Comparison of ENCODE assay signal across 25 cellular contexts in the genomic region with DNA sequence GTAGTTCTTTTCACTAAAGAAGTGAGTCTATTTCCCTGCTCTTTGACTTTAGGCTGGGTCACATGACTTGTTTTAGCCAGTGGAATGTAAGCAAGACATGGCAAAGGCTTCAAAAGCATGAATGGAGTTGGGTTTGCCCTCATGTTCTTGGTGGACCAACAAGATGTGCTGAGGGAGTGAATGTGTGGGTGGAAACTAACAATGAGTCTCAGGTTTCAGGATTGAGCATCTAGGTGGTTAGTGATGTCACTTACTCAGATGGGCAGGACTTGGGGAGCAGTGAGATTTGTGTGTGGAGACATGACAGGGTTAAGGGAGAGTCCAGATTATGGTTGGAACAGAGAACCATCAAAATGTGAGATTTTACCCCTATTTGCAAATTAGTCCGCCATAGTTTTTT.
A peak's percentile ranks its signal among the peaks of the same experiment; 100 is the strongest.
DNase-seq lines count a peak whose midpoint lies in the region; ATAC-seq and TF ChIP-seq lines count a peak whose summit lies in the region.
"Had no signal": no experiment of that assay in that cellular context is flagged by ENCODE, and none has a peak within 500 bp of the region (broad histone marks: within the 10 kb centered on the region; RNA-seq: fewer than 3 reads in every experiment).

No MANE protein-coding gene starts in this region.

- intact Hi-C loops in IMR-90 (cut with micrococcal nuclease): no loop called here

- no peak overlapping the region for H2BK120ac ChIP-seq in IMR-90 (ENCODE audit: low read depth, low read length)

- H2AK5ac ChIP-seq in IMR-90 (ENCODE audit: low read depth, low read length): no peak overlapping the region

- no peak overlapping the region for H3K18ac ChIP-seq in IMR-90 (ENCODE audit: low read depth, low read length)

- no peaks in the 10 kb centered on the region for H3K9me1 ChIP-seq in IMR-90 (ENCODE audit: insufficient read depth, low read length)

- CTCF ChIA-PET in IMR-90 (lab: Yijun Ruan, JAX) (no interaction called here), T-cell (lab: Charles Lee) (no interaction called here)

- no peak overlapping the region for H3K56ac ChIP-seq in IMR-90 (ENCODE audit: extremely low read depth, insufficient read depth, low read length)

- no peaks in the 10 kb centered on the region for H3K79me1 ChIP-seq in IMR-90 (ENCODE audit: low read depth in 1 of 2, low read length in 2 of 2)

- H3K27me3 ChIP-seq in IMR-90 (ENCODE audit: control insufficient read depth, insufficient read depth, low read length): no peaks in the 10 kb centered on the region
- H3K27me3 ChIP-seq: brain microvascular endothelial cell, stomach, thyroid gland, vagina had no signal

- ATAC-seq in activated T-cell treated with anti-CD3 and anti-CD28 coated beads, Interleukin-2, amount 50 U/mL, for 72 hours (replicated peaks in 1 of 2): peak; percentile 58 to 71
- no peak for ATAC-seq in activated T-cell treated with anti-CD3 and anti-CD28 coated beads, Interleukin-2, amount 50 U/mL, for 4 hours
- ATAC-seq in IMR-90 (ENCODE audit: low read depth) (no peak), T-cell (replicated peaks in 1 of 4) (no peak)

- H3K4me1 ChIP-seq in IMR-90 (ENCODE audit: control insufficient read depth, insufficient read depth, low read length): peaks cover 3% of the 10 kb centered on the region

- H3K9ac ChIP-seq in IMR-90 (ENCODE audit: low read depth, low read length): no peak overlapping the region

- in situ Hi-C loops in IMR-90 (cut with MboI; ENCODE audit: low sequenced_read_pairs): no loop called here

- no CpG with 5 or more reads among the region's 1 CpG for WGBS in IMR-90 (ENCODE audit: extremely low coverage in 2 of 2, insufficient read length in 1 of 2), 2 experiments

- H4K20me1 ChIP-seq in IMR-90 (ENCODE audit: insufficient read depth, low read length): no peaks in the 10 kb centered on the region

- TF ChIP-seq RAD21 in IMR-90 (IDR thresholded peaks at IDR 0.05; ENCODE audit: low read length): no peak

- TF ChIP-seq CTCF in GM20000 (IDR thresholded peaks at IDR 0.05; ENCODE audit: extremely low read depth, missing control alignments): no peak
- no peak for TF ChIP-seq CTCF in IMR-90 (conservative IDR thresholded peaks at IDR 0.05; ENCODE audit: low read depth, low read length)

- TF ChIP-seq POLR2A in IMR-90 (IDR thresholded peaks at IDR 0.05; ENCODE audit: low read depth, low read length): no peak

- peaks cover 1 to 7% of the 10 kb centered on the region in 2 donors for H3K9me3 Mint-ChIP-seq in activated T-cell treated with anti-CD3 and anti-CD28 coated beads, Interleukin-2, amount 50 U/mL, for 72 hours
- peaks cover 5% of the 10 kb centered on the region for H3K9me3 Mint-ChIP-seq in activated T-cell treated with anti-CD3 and anti-CD28 coated beads, Interleukin-2, amount 50 U/mL, for 4 hours
- peaks cover 5 to 19% (median 10%) of the 10 kb centered on the region in 3 donors for H3K9me3 Mint-ChIP-seq in T-cell

- DNase-seq in activated T-cell treated with anti-CD3 and anti-CD28 coated beads, Interleukin-2, amount 50 U/mL, for 72 hours: peak in 1 of 2 donors; percentile 6
- DNase-seq in activated T-cell treated with anti-CD3 and anti-CD28 coated beads, Interleukin-2, amount 50 U/mL, for 4 hours: no peak
- DNase-seq in GM20000 (ENCODE audit: low spot score) (peak; percentile 19), IMR-90 (peak; percentile 18), iris pigment epithelial cell (ENCODE audit: low read depth) (peak; percentile 31), T-cell (no peak), AML-193 (lab: John Stamatoyannopoulos, UW) (no peak), retina (no peak)
- DNase-seq: activated CD4-positive, alpha-beta memory T cell treated with anti-CD3 and anti-CD28 coated beads, Interleukin-2, amount 10 ng/mL, durations not matched to agents 7 days and 5 days; activated T-cell treated with anti-CD3 and anti-CD28 coated beads for 4 hours; amniotic stem cell; brain microvascular endothelial cell; CD4-positive, alpha-beta memory T cell; EL; kidney; naive B cell; NCI-H510A; stomach had no signal

- BruUV-seq in IMR-90 (replicated peaks; lab: Mats Ljungman, UMichigan): no TSS peak

- H2AK9ac ChIP-seq in IMR-90 (replicated peaks; ENCODE audit: low read depth, low read length, poor library complexity): no peak overlapping the region

- H3K4me1 Mint-ChIP-seq in activated T-cell treated with anti-CD3 and anti-CD28 coated beads, Interleukin-2, amount 50 U/mL, for 72 hours (ENCODE audit: low read depth): peaks cover 10% of the 10 kb centered on the region
- H3K4me1 Mint-ChIP-seq in activated T-cell treated with anti-CD3 and anti-CD28 coated beads, Interleukin-2, amount 50 U/mL, for 4 hours (ENCODE audit: low read depth): no peaks in the 10 kb centered on the region
- no peaks in the 10 kb centered on the region for H3K4me1 Mint-ChIP-seq in T-cell
- H3K4me1 Mint-ChIP-seq: activated CD4-positive, alpha-beta memory T cell treated with anti-CD3 and anti-CD28 coated beads, Interleukin-2, amount 10 ng/mL, durations not matched to agents 7 days and 5 days; CD4-positive, alpha-beta memory T cell had no signal

- H3K36me3 ChIP-seq in IMR-90 (ENCODE audit: control insufficient read depth, insufficient read depth, low read length): no peaks in the 10 kb centered on the region
- H3K36me3 ChIP-seq: brain microvascular endothelial cell, stomach, thyroid gland, vagina had no signal

- POLR2A ChIA-PET in IMR-90 (lab: Charles Lee; ENCODE audit: unreplicated experiment): no interaction called here
- POLR2A ChIA-PET in T-cell (lab: Charles Lee): no interaction called here

- H3K27ac Mint-ChIP-seq in activated T-cell treated with anti-CD3 and anti-CD28 coated beads, Interleukin-2, amount 50 U/mL, for 72 hours: no peak overlapping the region
- H3K27ac Mint-ChIP-seq in T-cell: no peak overlapping the region
- H3K27ac Mint-ChIP-seq: activated CD4-positive, alpha-beta memory T cell treated with anti-CD3 and anti-CD28 coated beads, Interleukin-2, amount 10 ng/mL, durations not matched to agents 7 days and 5 days; CD4-positive, alpha-beta memory T cell; mesothelial cell of epicardium; progenitor cell of endocrine pancreas; T-helper 1 cell treated with Interleukin-12 subunit alpha and Interleukin-12 subunit beta and Interleukin-4 antibody, amounts not matched to agents 30 μg/mL and 1 μg/mL, for 36 hours had no signal

- peak overlapping the region; percentile 36 for H2AFZ ChIP-seq in IMR-90 (replicated peaks; ENCODE audit: low read length, poor library complexity)

- H3K27me3 Mint-ChIP-seq in activated T-cell treated with anti-CD3 and anti-CD28 coated beads, Interleukin-2, amount 50 U/mL, for 72 hours (ENCODE audit: low read depth): peaks cover 12% of the 10 kb centered on the region
- H3K27me3 Mint-ChIP-seq in activated T-cell treated with anti-CD3 and anti-CD28 coated beads, Interleukin-2, amount 50 U/mL, for 4 hours (ENCODE audit: low read depth): peaks cover 5% of the 10 kb centered on the region
- peaks cover 3 to 6% of the 10 kb centered on the region in 2 donors for H3K27me3 Mint-ChIP-seq in T-cell
- H3K27me3 Mint-ChIP-seq: activated CD4-positive, alpha-beta memory T cell treated with anti-CD3 and anti-CD28 coated beads, Interleukin-2, amount 10 ng/mL, durations not matched to agents 7 days and 5 days had no signal

- no peak overlapping the region for H3K27ac ChIP-seq in IMR-90 (ENCODE audit: insufficient read depth, low read length)
- H3K27ac ChIP-seq: brain microvascular endothelial cell, epithelial cell of prostate, RWPE1, stomach, thyroid gland, vagina had no signal

- H2BK15ac ChIP-seq in IMR-90 (ENCODE audit: low read depth, low read length): no peak overlapping the region

- no peak overlapping the region for H3K4ac ChIP-seq in IMR-90 (ENCODE audit: low read depth, low read length)

- H4K8ac ChIP-seq in IMR-90 (ENCODE audit: low read depth in 2 of 2, low read length in 2 of 2): no peak overlapping the region

- no peak overlapping the region for H2BK20ac ChIP-seq in IMR-90 (ENCODE audit: low read depth, low read length)

- H3K23ac ChIP-seq in IMR-90 (ENCODE audit: low read depth, low read length): no peak overlapping the region

- no peak overlapping the region for H4K5ac ChIP-seq in IMR-90 (ENCODE audit: low read depth, low read length)

- H3K36me3 Mint-ChIP-seq in activated T-cell treated with anti-CD3 and anti-CD28 coated beads, Interleukin-2, amount 50 U/mL, for 72 hours (ENCODE audit: insufficient read depth in 2 of 2): no peaks in the 10 kb centered on the region
- H3K36me3 Mint-ChIP-seq in activated T-cell treated with anti-CD3 and anti-CD28 coated beads, Interleukin-2, amount 50 U/mL, for 4 hours (ENCODE audit: insufficient read depth): no peaks in the 10 kb centered on the region
- no peaks in the 10 kb centered on the region for H3K36me3 Mint-ChIP-seq in T-cell
- H3K36me3 Mint-ChIP-seq: CD4-positive, alpha-beta memory T cell; mesothelial cell of epicardium had no signal

- H3K4me2 ChIP-seq in IMR-90 (ENCODE audit: low read depth, low read length): no peak overlapping the region

- no peak overlapping the region for H3K14ac ChIP-seq in IMR-90 (replicated peaks; ENCODE audit: low read depth, low read length)

- peaks cover 12% of the 10 kb centered on the region for H3K9me3 ChIP-seq in IMR-90 (ENCODE audit: control insufficient read depth, insufficient read depth, low read length)
- H3K9me3 ChIP-seq: thyroid gland, vagina had no signal

- no peak overlapping the region for H3K4me3 Mint-ChIP-seq in activated T-cell treated with anti-CD3 and anti-CD28 coated beads, Interleukin-2, amount 50 U/mL, for 72 hours
- no peak overlapping the region for H3K4me3 Mint-ChIP-seq in activated T-cell treated with anti-CD3 and anti-CD28 coated beads, Interleukin-2, amount 50 U/mL, for 4 hours
- H3K4me3 Mint-ChIP-seq in T-cell: no peak overlapping the region
- H3K4me3 Mint-ChIP-seq: activated CD4-positive, alpha-beta memory T cell treated with anti-CD3 and anti-CD28 coated beads, Interleukin-2, amount 10 ng/mL, durations not matched to agents 7 days and 5 days; CD4-positive, alpha-beta memory T cell; mesothelial cell of epicardium; naive B cell; T-helper 1 cell treated with Interleukin-12 subunit alpha and Interleukin-12 subunit beta and Interleukin-4 antibody, amounts not matched to agents 30 μg/mL and 1 μg/mL, for 36 hours had no signal

- no peak overlapping the region for H3K4me3 ChIP-seq in IMR-90 (ENCODE audit: insufficient read depth, low read depth, low read length)
- H3K4me3 ChIP-seq: stomach, thyroid gland, vagina had no signal

- dilution Hi-C loops in IMR-90 (cut with HindIII; ENCODE audit: low sequenced_read_pairs, unreplicated experiment): no loop called here

- no peak overlapping the region for H4K91ac ChIP-seq in IMR-90 (ENCODE audit: insufficient read depth, low read depth, low read length)

- H2BK5ac ChIP-seq in IMR-90 (ENCODE audit: low read depth, low read length, poor library complexity, severe bottlenecking): no peak overlapping the region

TF ChIP-seq in IMR-90, 13 proteins besides CTCF, POLR2A, EP300 and RAD21:
- TF ChIP-seq MAFK (IDR thresholded peaks at IDR 0.05; ENCODE audit: low read depth, low read length) (no peak), RCOR1 (IDR thresholded peaks at IDR 0.05; ENCODE audit: insufficient replicate concordance, low read length) (no peak), CEBPB (IDR thresholded peaks at IDR 0.05; ENCODE audit: low read depth, low read length) (no peak), RFX5 (IDR thresholded peaks at IDR 0.05; ENCODE audit: low read depth, low read length) (no peak), BHLHE40 (IDR thresholded peaks at IDR 0.05; ENCODE audit: low read depth, low read length) (no peak)

Comparison
In these comparisons a context has a peak if more than half of its experiments do, and no peak if none do; other contexts are left out.
1. ATAC-seq: peak in activated T-cell treated with anti-CD3 and anti-CD28 coated beads, Interleukin-2, amount 50 U/mL, for 72 hours (2 of 2); none in activated T-cell treated with anti-CD3 and anti-CD28 coated beads, Interleukin-2, amount 50 U/mL, for 4 hours (0 of 2), IMR-90 (single experiment) and T-cell (0 of 4).
2. DNase-seq: peak in GM20000 (single experiment), IMR-90 (single experiment) and iris pigment epithelial cell (single experiment); none in activated T-cell treated with anti-CD3 and anti-CD28 coated beads, Interleukin-2, amount 50 U/mL, for 4 hours (single experiment), T-cell (0 of 34), AML-193 (0 of 2) and retina (single experiment).